In genomic region chr2:157304811-157305712, GRCh38 we compare ENCODE assay signal across 14 cellular contexts. TPM values are rescaled to one million over a fixed set of nuclear protein-coding genes. Genes with fewer than 3 reads are reported as not detected.
DNase-seq lines count a peak whose midpoint lies in the region; ATAC-seq lines count a peak whose summit lies in the region.
"Had no signal": no experiment of that assay in that cellular context is flagged by ENCODE, and none has a peak within 500 bp of the region (broad histone marks: within the 10 kb centered on the region; RNA-seq: fewer than 3 reads in every experiment).

No MANE protein-coding gene starts in this region.

- no peak overlapping the region for H3K4me3 ChIP-seq in skeletal muscle satellite cell (ENCODE audit: low read length)
- H3K4me3 ChIP-seq: right atrium auricular region, tibial artery had no signal

- DNase-seq in NCI-H2227 (lab: John Stamatoyannopoulos, UW; ENCODE audit: unreplicated experiment) (peak; percentile 38), NCI-H2227 treated with DMSO at 0.1 percent for 48 hours (lab: John Stamatoyannopoulos, UW) (no peak), RPMI7951 (ENCODE audit: low read depth) (peak; percentile 8), fibroblast of gingiva (ENCODE audit: low read depth) (peak; percentile 3), left colon (no peak), HuH-7 (ENCODE audit: low spot score) (no peak)
- no peak for DNase-seq in activated CD4-positive, alpha-beta T cell treated with anti-CD3 and anti-CD28 coated beads for 48 hours
- DNase-seq: activated CD4-positive, alpha-beta memory T cell treated with anti-CD3 and anti-CD28 coated beads, Interleukin-2, amount 10 ng/mL, durations not matched to agents 7 days and 5 days; activated naive CD4-positive, alpha-beta T cell treated with Interleukin-2 at 50 U/mL for 16 hours; T-helper 1 cell; tibial artery had no signal

- H3K4me1 ChIP-seq in skeletal muscle satellite cell (ENCODE audit: control insufficient read depth, insufficient read depth, low read length): peaks cover 19% of the 10 kb centered on the region
- H3K4me1 ChIP-seq: right atrium auricular region, tibial artery had no signal

- H3K4me2 ChIP-seq in skeletal muscle satellite cell (ENCODE audit: low read length): peak overlapping the region; percentile 13

- no peaks in the 10 kb centered on the region for H3K27me3 ChIP-seq in skeletal muscle satellite cell (ENCODE audit: control insufficient read depth, insufficient read depth, low read length)
- H3K27me3 ChIP-seq: right atrium auricular region had no signal

- peaks cover 4% of the 10 kb centered on the region for H3K36me3 ChIP-seq in skeletal muscle satellite cell (ENCODE audit: insufficient read depth, low read length)
- H3K36me3 ChIP-seq: right atrium auricular region, tibial artery had no signal

- no peak for ATAC-seq in left colon

- H3K9me3 ChIP-seq in skeletal muscle satellite cell (replicated peaks; ENCODE audit: low read length): no peaks in the 10 kb centered on the region
- H3K9me3 ChIP-seq: right atrium auricular region, tibial artery had no signal

- peak overlapping the region; percentile 5 for H3K9ac ChIP-seq in skeletal muscle satellite cell (ENCODE audit: low read depth, low read length)

- intact Hi-C loops in left colon (cut with DNase I, micrococcal nuclease): no loop called here

RNA-seq across cellular contexts. Expression of gene ERMN, which starts 20.6 kb away (rescaled TPM):
- not detected in 2 replicates for total RNA-seq in RPMI7951 (2014; rRNA removed; shearing (Covaris generic))
- total RNA-seq in skeletal muscle satellite cell (2012; rRNA removed): not detected in 2 replicates
- total RNA-seq in left colon: under 1 TPM in 1 of 2 donors, not detected in 1; 0.11 TPM
- total RNA-seq: HT-29, right atrium auricular region had no signal

RNA-seq across cellular contexts. Expression of gene GALNT5, which starts 47.6 kb away (rescaled TPM):
- total RNA-seq in RPMI7951 (2014; rRNA removed; shearing (Covaris generic)): 10.6 TPM in 2 replicates
- 2.6 and 3.0 TPM in 2 replicates for total RNA-seq in skeletal muscle satellite cell (2012; rRNA removed)
- 10 to 100 TPM; 58.0 to 66.5 TPM for total RNA-seq in left colon
- total RNA-seq: activated CD4-positive, alpha-beta memory T cell treated with anti-CD3 and anti-CD28 coated beads, Interleukin-2, amount 10 ng/mL, durations not matched to agents 7 days and 5 days had no signal

Comparison
In these comparisons a context has a peak if more than half of its experiments do, and no peak if none do; other contexts are left out.
1. DNase-seq: peak in NCI-H2227 (single experiment), RPMI7951 (single experiment) and fibroblast of gingiva (single experiment); none in NCI-H2227 treated with DMSO at 0.1 percent for 48 hours (single experiment), activated CD4-positive, alpha-beta T cell treated with anti-CD3 and anti-CD28 coated beads for 48 hours (single experiment), left colon (0 of 2) and HuH-7 (single experiment).